In the genomic region with DNA sequence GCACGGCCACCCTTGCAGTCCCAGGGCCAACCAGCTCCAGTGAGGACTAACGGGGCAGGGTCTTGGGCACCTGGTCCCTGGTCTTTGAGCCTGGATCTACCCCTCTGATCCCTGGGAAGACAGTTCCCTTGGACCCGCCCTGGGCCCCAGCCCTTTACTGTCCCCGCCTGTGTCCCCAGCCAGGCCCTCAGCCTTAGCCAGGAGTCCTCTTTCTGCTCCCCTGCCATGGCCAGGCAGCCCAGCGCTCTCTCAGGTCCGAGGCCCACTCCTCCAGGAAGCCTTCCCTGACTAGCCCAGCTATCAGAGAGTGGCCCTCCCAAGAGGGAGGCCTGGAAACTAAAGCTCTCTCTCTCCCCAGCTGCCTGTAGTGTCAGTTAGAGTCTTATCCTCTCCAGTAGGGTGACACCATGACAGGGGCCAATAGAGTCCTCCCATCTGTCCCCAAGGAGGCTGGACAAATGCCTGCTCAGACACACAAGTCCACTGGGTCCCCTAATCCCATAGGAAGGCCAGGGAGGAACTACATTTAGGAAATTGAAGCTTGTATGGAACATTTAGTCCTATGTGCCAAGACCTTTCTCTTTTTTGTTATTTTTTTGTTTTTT, we compare ENCODE assay signal across 8 cellular contexts.
DNase-seq lines count a peak whose midpoint lies in the region; ATAC-seq lines count a peak whose summit lies in the region.
"Not testable (repeated sequence)": the region's sequence is repeated elsewhere in the genome, so short reads cannot be mapped to it uniquely, and the experiment has no call there.

No MANE protein-coding gene starts in this region.

- DNase-seq in left ventricle myocardium superior; stimulated activated naive CD8-positive, alpha-beta T cell treated with anti-CD3 and anti-CD28 coated beads, Interleukin-15, amount 100 ng/mL, for 72 hours: not testable (repeated sequence)

- H3K4me1 Mint-ChIP-seq in stimulated activated naive CD8-positive, alpha-beta T cell treated with anti-CD3 and anti-CD28 coated beads, Interleukin-15, amount 100 ng/mL, for 72 hours = not testable (repeated sequence)

- ATAC-seq in GM18870 (IDR thresholded peaks at IDR 0.05; ENCODE audit: unreplicated experiment) (peak; percentile 26), GM19463 (IDR thresholded peaks at IDR 0.05; ENCODE audit: unreplicated experiment) (peak; percentile 38), GM21737 (IDR thresholded peaks at IDR 0.05; ENCODE audit: unreplicated experiment) (peak; percentile 37), HG02884 (IDR thresholded peaks at IDR 0.05; ENCODE audit: unreplicated experiment) (peak; percentile 32), HG03135 (IDR thresholded peaks at IDR 0.05; ENCODE audit: unreplicated experiment) (peak; percentile 45), HG03571 (IDR thresholded peaks at IDR 0.05; ENCODE audit: unreplicated experiment) (peak; percentile 34), left ventricle myocardium superior (peak; percentile 47)
- peak; percentile 12 for ATAC-seq in stimulated activated naive CD8-positive, alpha-beta T cell treated with anti-CD3 and anti-CD28 coated beads, Interleukin-15, amount 100 ng/mL, for 72 hours

- H3K9me3 Mint-ChIP-seq in stimulated activated naive CD8-positive, alpha-beta T cell treated with anti-CD3 and anti-CD28 coated beads, Interleukin-15, amount 100 ng/mL, for 72 hours = not testable (repeated sequence)

- not testable (repeated sequence) for H3K27ac Mint-ChIP-seq in stimulated activated naive CD8-positive, alpha-beta T cell treated with anti-CD3 and anti-CD28 coated beads, Interleukin-15, amount 100 ng/mL, for 72 hours

- intact Hi-C loops in left ventricle myocardium superior (cut with micrococcal nuclease) = not testable (repeated sequence)

- H3K27me3 Mint-ChIP-seq in stimulated activated naive CD8-positive, alpha-beta T cell treated with anti-CD3 and anti-CD28 coated beads, Interleukin-15, amount 100 ng/mL, for 72 hours = not testable (repeated sequence)

- H3K4me3 Mint-ChIP-seq in stimulated activated naive CD8-positive, alpha-beta T cell treated with anti-CD3 and anti-CD28 coated beads, Interleukin-15, amount 100 ng/mL, for 72 hours = not testable (repeated sequence)
